ENCODE assay signal across 24 cellular contexts in the genomic region with DNA sequence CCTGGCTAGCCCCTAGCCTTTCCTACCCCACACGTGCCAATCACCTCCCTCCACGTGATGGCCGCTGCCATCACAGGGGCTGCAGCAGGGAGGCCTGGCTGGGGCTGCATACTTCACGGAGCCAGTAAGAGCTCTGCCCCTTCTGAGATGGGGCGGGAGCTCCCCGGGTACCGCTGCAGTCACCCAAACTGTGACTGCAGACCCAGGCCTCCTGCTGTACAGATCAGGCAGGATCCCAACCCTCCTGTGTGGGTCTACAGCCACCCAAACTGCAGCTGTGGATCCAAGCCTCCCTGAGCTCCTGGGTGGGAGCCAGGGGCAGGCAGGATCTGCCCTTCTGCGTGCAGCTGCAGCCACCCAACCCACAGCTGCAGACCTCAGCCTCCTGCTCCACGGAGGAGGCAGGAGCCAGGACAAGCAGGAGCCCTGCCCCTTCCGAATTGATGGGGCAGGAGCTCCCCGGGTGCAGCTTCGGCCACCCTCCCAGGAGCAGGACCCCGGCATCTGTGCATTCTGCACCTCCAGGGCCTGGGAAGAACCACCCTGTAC. TPM values are rescaled to one million over a fixed set of nuclear protein-coding genes. Genes with fewer than 3 reads are reported as not detected.
"Had no signal": no experiment of that assay in that cellular context is flagged by ENCODE, and none has a peak within 500 bp of the region (broad histone marks: within the 10 kb centered on the region; RNA-seq: fewer than 3 reads in every experiment).

No MANE protein-coding gene starts in this region.

- DNase-seq: activated CD4-positive, alpha-beta T cell treated with anti-CD3 and anti-CD28 coated beads for 48 hours; activated CD4-positive, alpha-beta T cell treated with anti-CD3 and anti-CD28 coated beads, Interleukin-2, amount 50 U/mL, for 4 hours; activated CD4-positive, CD25-positive, alpha-beta regulatory T cell treated with anti-CD3 and anti-CD28 coated beads, Interleukin-2, amount 50 U/mL, for 72 hours; activated CD8-positive, alpha-beta memory T cell treated with anti-CD3 and anti-CD28 coated beads, Interleukin-2, amount 50 U/mL, for 48 hours; activated CD8-positive, alpha-beta T cell treated with anti-CD3 and anti-CD28 coated beads, Interleukin-2, amount 10 ng/mL, durations not matched to agents 7 days and 5 days; activated effector memory CD4-positive, alpha-beta T cell treated with Interleukin-2 at 50 U/mL for 16 hours; activated naive CD4-positive, alpha-beta T cell; activated T-cell treated with anti-CD3 and anti-CD28 coated beads, Interleukin-2, amount 50 U/mL, for 1 hour; MG63; NCI-H1105; NCI-H1436; NCI-H1694 treated with DMSO at 0.1 percent for 48 hours; NCI-H2029 treated with DMSO at 0.1 percent for 48 hours; NCI-H510A treated with DMSO at 0.1 percent for 48 hours; NCI-H69; SHP77 treated with DMSO at 0.1 percent for 48 hours had no signal

- H3K9me3 Mint-ChIP-seq: activated naive CD4-positive, alpha-beta T cell treated with anti-CD3 and anti-CD28 coated beads, Interleukin-2, amount 50 U/mL, for 24 hours; T-helper 1 cell treated with Interleukin-12 subunit alpha and Interleukin-12 subunit beta and Interleukin-4 antibody, amounts not matched to agents 30 μg/mL and 1 μg/mL, for 36 hours had no signal

- H3K27ac Mint-ChIP-seq: activated CD8-positive, alpha-beta T cell treated with anti-CD3 and anti-CD28 coated beads, Interleukin-2, amount 10 ng/mL, durations not matched to agents 7 days and 5 days; activated naive CD4-positive, alpha-beta T cell treated with anti-CD3 and anti-CD28 coated beads, Interleukin-2, amount 50 U/mL, for 24 hours; activated T-helper 1 cell treated with anti-CD3 and anti-CD28 coated beads, Interleukin-12 subunit alpha, Interleukin-12 subunit beta, Interleukin-2, Interleukin-4 antibody, amounts not matched to agents 30 ng/mL and 10 ng/mL and 1 ng/mL, durations not matched to agents 14 hours and 24 hours and 36 hours; T-helper 1 cell treated with Interleukin-12 subunit alpha and Interleukin-12 subunit beta and Interleukin-4 antibody, amounts not matched to agents 30 μg/mL and 1 μg/mL, for 36 hours; WTC11 had no signal

- H3K4me1 Mint-ChIP-seq: activated naive CD4-positive, alpha-beta T cell treated with anti-CD3 and anti-CD28 coated beads, Interleukin-2, amount 50 U/mL, for 24 hours had no signal

- H3K4me3 Mint-ChIP-seq: activated CD8-positive, alpha-beta T cell treated with anti-CD3 and anti-CD28 coated beads, Interleukin-2, amount 10 ng/mL, durations not matched to agents 7 days and 5 days; activated naive CD4-positive, alpha-beta T cell treated with anti-CD3 and anti-CD28 coated beads, Interleukin-2, amount 50 U/mL, for 24 hours; activated T-helper 1 cell treated with anti-CD3 and anti-CD28 coated beads, Interleukin-12 subunit alpha, Interleukin-12 subunit beta, Interleukin-2, Interleukin-4 antibody, amounts not matched to agents 30 ng/mL and 10 ng/mL and 1 ng/mL, durations not matched to agents 14 hours and 24 hours and 36 hours; T-helper 1 cell treated with Interleukin-12 subunit alpha and Interleukin-12 subunit beta and Interleukin-4 antibody, amounts not matched to agents 30 μg/mL and 1 μg/mL, for 36 hours; WTC11 had no signal

- H3K36me3 ChIP-seq: MG63 had no signal

- H3K4me3 ChIP-seq: MG63 had no signal

- ATAC-seq: activated CD8-positive, alpha-beta T cell treated with anti-CD3 and anti-CD28 coated beads, Interleukin-2, amount 10 ng/mL, durations not matched to agents 7 days and 5 days; PC-3 had no signal

RNA-seq across cellular contexts. Expression of a gene that starts 3.2 kb away (rescaled TPM):
- total RNA-seq: activated CD8-positive, alpha-beta T cell treated with anti-CD3 and anti-CD28 coated beads, Interleukin-2, amount 10 ng/mL, durations not matched to agents 7 days and 5 days; activated T-helper 1 cell treated with anti-CD3 and anti-CD28 coated beads, Interleukin-12 subunit alpha, Interleukin-12 subunit beta, Interleukin-2, Interleukin-4 antibody, amounts not matched to agents 30 ng/mL and 10 ng/mL and 1 ng/mL, durations not matched to agents 14 hours and 24 hours and 36 hours; bronchial epithelial cell had no signal

RNA-seq across cellular contexts. Expression of a gene that starts 48.2 kb away (rescaled TPM):
- total RNA-seq: activated CD8-positive, alpha-beta T cell treated with anti-CD3 and anti-CD28 coated beads, Interleukin-2, amount 10 ng/mL, durations not matched to agents 7 days and 5 days; activated T-helper 1 cell treated with anti-CD3 and anti-CD28 coated beads, Interleukin-12 subunit alpha, Interleukin-12 subunit beta, Interleukin-2, Interleukin-4 antibody, amounts not matched to agents 30 ng/mL and 10 ng/mL and 1 ng/mL, durations not matched to agents 14 hours and 24 hours and 36 hours; aorta; bronchial epithelial cell; PC-3; SK-MEL-5; WTC11 had no signal
